1 cellular context compared by ENCODE assay signal in the genomic region with DNA sequence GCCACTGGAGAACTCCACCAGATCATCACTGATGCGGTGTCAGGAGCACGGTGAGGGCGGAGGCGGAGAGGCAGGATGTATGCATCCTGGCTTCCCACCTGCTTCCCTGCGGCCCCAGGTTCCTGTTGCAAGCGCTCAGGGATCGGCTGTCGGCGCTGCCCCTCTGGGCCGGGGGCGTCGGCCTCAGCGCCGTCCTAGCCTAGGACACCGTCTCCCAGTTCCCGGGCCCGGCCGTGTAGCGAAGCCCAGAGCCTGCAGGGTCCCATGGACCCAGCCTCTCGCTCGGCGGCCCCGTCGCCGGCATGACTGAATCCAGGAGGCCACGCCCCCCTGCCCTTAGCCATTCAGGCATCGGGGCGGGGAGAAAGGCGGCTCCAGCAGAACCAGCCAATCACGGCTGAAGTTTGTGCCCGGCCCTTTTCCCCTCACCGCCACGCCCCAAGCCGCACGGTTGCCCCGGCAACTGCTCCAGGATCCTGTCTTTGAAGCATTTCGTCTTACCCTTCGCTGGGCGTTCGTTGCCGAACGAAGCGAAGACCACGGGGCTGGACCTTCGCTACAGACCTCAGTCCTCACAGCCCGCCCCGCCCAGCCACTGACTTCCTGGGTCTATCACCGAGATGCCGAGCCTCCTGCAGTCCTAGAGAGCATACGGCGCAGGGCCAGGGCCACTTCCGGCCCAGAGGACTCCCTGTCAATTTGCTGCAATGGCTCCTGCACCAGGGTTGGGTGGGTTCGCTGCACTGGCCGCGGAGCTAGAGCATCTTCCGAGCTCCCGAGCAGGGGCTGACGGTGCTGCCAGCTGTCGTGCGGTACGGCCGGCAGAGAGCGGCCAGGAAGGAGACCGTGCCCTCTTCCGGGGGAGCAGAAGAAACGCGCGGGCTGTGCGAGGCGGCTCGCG.
A peak's percentile ranks its signal among the peaks of the same experiment; 100 is the strongest.
TF ChIP-seq lines count a peak whose summit lies in the region.

No MANE protein-coding gene starts in this region.

TF ChIP-seq in HepG2, 621 proteins besides CTCF, POLR2A, EP300 and RAD21 (continued from another document and continues in another):
- peak; percentile 73; the same call in 1 of the 2 replicates for TF ChIP-seq SNAPC4 (CRISPR knock-in tag; IDR thresholded peaks at IDR 0.05)
- TF ChIP-seq, protein P1, sequence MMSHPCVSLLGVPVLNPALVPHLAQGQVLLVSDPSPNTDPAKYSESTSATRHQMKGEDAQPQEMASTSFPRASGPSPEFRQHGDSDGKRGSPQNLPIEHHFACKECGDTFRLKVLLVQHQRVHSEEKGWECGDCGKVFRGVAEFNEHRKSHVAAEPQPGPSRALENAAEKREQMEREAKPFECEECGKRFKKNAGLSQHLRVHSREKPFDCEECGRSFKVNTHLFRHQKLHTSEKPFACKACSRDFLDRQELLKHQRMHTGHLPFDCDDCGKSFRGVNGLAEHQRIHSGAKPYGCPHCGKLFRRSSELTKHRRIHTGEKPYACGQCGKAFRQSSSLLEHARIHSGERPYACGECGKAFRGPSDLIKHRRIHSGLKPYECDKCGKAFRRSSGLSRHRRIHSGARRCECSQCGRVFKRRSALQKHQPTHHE (CRISPR knock-in tag; IDR thresholded peaks at IDR 0.05; ENCODE audit: borderline replicate concordance), result 0 out of 2 replicates have a peak, but pooled peaks have one; percentile 49
- no peak for TF ChIP-seq PPARG (CRISPR knock-in tag; conservative IDR thresholded peaks at IDR 0.05)
- no peak for TF ChIP-seq SYNCRIP (IDR thresholded peaks at IDR 0.05; ENCODE audit: insufficient read depth, low read depth, low read length)
- no peak for TF ChIP-seq SRSF1 (optimal IDR thresholded peaks at IDR 0.05; ENCODE audit: low read depth, low read length)
- 0 out of 2 replicates have a peak, but pooled peaks have one; percentile 16 for TF ChIP-seq ZBTB7B (CRISPR knock-in tag; IDR thresholded peaks at IDR 0.05)
- no peak for TF ChIP-seq ZMYM4 (CRISPR knock-in tag; IDR thresholded peaks at IDR 0.05)
- no peak for TF ChIP-seq NAIF1 (CRISPR knock-in tag; IDR thresholded peaks at IDR 0.05; ENCODE audit: borderline replicate concordance)
- TF ChIP-seq ZFP36L2 (CRISPR knock-in tag; IDR thresholded peaks at IDR 0.05), result no peak
- no peak for TF ChIP-seq KLF6 (CRISPR knock-in tag; IDR thresholded peaks at IDR 0.05)
- peak; percentile 14 for TF ChIP-seq TARDBP (CRISPR knock-in tag; IDR thresholded peaks at IDR 0.05)
- peak; percentile 47; the same call in 1 of the 2 replicates for TF ChIP-seq MAX (IDR thresholded peaks at IDR 0.05)
- TF ChIP-seq ZNF468 (CRISPR knock-in tag; IDR thresholded peaks at IDR 0.05), result no peak
- no peak for TF ChIP-seq CHD2 (IDR thresholded peaks at IDR 0.05; ENCODE audit: low read depth, low read length)
- peak; percentile 48 for TF ChIP-seq ZNF18 (CRISPR knock-in tag; IDR thresholded peaks at IDR 0.05; ENCODE audit: insufficient replicate concordance)
- TF ChIP-seq IRX3 (CRISPR knock-in tag; IDR thresholded peaks at IDR 0.05; ENCODE audit: borderline replicate concordance, low read depth), result no peak
- TF ChIP-seq ZNF564 (CRISPR knock-in tag; IDR thresholded peaks at IDR 0.05), result peak; percentile 48; the same call in 1 of the 2 replicates
- 0 out of 2 replicates have a peak, but pooled peaks have one; percentile 30 for TF ChIP-seq ZNF607 (CRISPR knock-in tag; IDR thresholded peaks at IDR 0.05; ENCODE audit: borderline replicate concordance)
- TF ChIP-seq, protein P2, sequence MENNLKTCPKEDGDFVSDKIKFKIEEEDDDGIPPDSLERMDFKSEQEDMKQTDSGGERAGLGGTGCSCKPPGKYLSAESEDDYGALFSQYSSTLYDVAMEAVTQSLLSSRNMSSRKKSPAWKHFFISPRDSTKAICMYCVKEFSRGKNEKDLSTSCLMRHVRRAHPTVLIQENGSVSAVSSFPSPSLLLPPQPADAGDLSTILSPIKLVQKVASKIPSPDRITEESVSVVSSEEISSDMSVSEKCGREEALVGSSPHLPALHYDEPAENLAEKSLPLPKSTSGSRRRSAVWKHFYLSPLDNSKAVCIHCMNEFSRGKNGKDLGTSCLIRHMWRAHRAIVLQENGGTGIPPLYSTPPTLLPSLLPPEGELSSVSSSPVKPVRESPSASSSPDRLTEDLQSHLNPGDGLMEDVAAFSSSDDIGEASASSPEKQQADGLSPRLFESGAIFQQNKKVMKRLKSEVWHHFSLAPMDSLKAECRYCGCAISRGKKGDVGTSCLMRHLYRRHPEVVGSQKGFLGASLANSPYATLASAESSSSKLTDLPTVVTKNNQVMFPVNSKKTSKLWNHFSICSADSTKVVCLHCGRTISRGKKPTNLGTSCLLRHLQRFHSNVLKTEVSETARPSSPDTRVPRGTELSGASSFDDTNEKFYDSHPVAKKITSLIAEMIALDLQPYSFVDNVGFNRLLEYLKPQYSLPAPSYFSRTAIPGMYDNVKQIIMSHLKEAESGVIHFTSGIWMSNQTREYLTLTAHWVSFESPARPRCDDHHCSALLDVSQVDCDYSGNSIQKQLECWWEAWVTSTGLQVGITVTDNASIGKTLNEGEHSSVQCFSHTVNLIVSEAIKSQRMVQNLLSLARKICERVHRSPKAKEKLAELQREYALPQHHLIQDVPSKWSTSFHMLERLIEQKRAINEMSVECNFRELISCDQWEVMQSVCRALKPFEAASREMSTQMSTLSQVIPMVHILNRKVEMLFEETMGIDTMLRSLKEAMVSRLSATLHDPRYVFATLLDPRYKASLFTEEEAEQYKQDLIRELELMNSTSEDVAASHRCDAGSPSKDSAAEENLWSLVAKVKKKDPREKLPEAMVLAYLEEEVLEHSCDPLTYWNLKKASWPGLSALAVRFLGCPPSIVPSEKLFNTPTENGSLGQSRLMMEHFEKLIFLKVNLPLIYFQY (CRISPR knock-in tag; IDR thresholded peaks at IDR 0.05; ENCODE audit: borderline replicate concordance), result peak; percentile 65; the same call in 1 of the 2 replicates
- TF ChIP-seq U2AF1 (optimal IDR thresholded peaks at IDR 0.05; ENCODE audit: low read depth, low read length), result no peak
- TF ChIP-seq HMG20A (CRISPR knock-in tag; IDR thresholded peaks at IDR 0.05; ENCODE audit: borderline replicate concordance), result no peak
- TF ChIP-seq ZBTB42 (CRISPR knock-in tag; IDR thresholded peaks at IDR 0.05), result no peak
- no peak for TF ChIP-seq HMG20B (CRISPR knock-in tag; conservative IDR thresholded peaks at IDR 0.05)
- TF ChIP-seq E2F5 (CRISPR knock-in tag; conservative IDR thresholded peaks at IDR 0.05), result no peak
- TF ChIP-seq ELF3 (CRISPR knock-in tag; IDR thresholded peaks at IDR 0.05), result no peak
- no peak for TF ChIP-seq PRMT3 (CRISPR knock-in tag; IDR thresholded peaks at IDR 0.05; ENCODE audit: borderline replicate concordance, low read depth)
- TF ChIP-seq ZNF605 (CRISPR knock-in tag; IDR thresholded peaks at IDR 0.05), result peak; percentile 79; the same call in 1 of the 2 replicates
- TF ChIP-seq RNF2 (conservative IDR thresholded peaks at IDR 0.05; ENCODE audit: low read depth), result no peak
- TF ChIP-seq ZNF12 (CRISPR knock-in tag; IDR thresholded peaks at IDR 0.05), result no peak
- TF ChIP-seq, protein P3, sequence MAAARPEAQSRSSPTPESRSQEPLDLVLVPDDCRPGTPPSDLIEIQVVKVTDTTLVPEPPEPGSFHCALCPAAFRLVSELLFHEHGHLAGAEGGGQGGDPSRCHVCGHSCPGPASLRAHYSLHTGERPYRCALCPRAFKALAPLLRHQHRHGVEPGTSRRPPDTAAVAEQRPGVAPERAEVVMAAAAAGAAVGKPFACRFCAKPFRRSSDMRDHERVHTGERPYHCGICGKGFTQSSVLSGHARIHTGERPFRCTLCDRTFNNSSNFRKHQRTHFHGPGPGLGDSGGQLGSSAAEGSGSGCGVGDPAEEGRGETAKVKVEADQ (CRISPR knock-in tag; IDR thresholded peaks at IDR 0.05; ENCODE audit: borderline replicate concordance), result no peak
- peak; percentile 20; the same call in 1 of the 2 replicates for TF ChIP-seq ZNF503 (CRISPR knock-in tag; IDR thresholded peaks at IDR 0.05)
- TF ChIP-seq ZNF350 (CRISPR knock-in tag; IDR thresholded peaks at IDR 0.05; ENCODE audit: borderline replicate concordance, low read depth), result peak; percentile 84
- peak; percentile 31; the same call in 1 of the 2 replicates for TF ChIP-seq ZNF768 (CRISPR knock-in tag; IDR thresholded peaks at IDR 0.05)
- TF ChIP-seq ZFP36L1 (CRISPR knock-in tag; IDR thresholded peaks at IDR 0.05), result 0 out of 2 replicates have a peak, but pooled peaks have one; percentile 14
- TF ChIP-seq ATF3 (CRISPR knock-in tag; IDR thresholded peaks at IDR 0.05), result 0 out of 2 replicates have a peak, but pooled peaks have one; percentile 11
- peak; percentile 2; the same call in 1 of the 2 replicates for TF ChIP-seq ZNF414 (CRISPR knock-in tag; IDR thresholded peaks at IDR 0.05)
- TF ChIP-seq FOSL1 (CRISPR knock-in tag; IDR thresholded peaks at IDR 0.05; ENCODE audit: borderline replicate concordance), result no peak
- no peak for TF ChIP-seq ZNF720 (CRISPR knock-in tag; IDR thresholded peaks at IDR 0.05)
